ENCODE assay signal across 35 cellular contexts in the genomic region with DNA sequence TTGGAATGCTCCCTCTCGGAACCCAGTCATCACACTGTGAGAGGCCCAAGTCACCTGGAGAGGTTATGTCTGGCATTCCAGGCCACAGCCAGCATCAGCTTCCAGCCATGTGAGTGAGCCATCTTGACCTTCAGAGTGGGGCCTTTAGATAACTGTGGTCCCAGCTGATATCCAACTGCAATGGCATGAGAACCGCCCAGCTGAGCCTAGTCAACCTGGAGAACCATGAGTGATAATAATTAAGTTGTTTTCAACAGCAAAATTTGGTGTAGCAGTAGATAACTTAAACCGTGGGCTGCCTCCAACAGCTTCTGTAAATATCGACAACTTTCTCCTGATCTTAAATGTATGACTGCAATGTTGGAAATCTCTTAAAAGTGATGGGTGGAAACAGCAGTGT. TPM values are rescaled to one million over a fixed set of nuclear protein-coding genes. Genes with fewer than 3 reads are reported as not detected.
"Had no signal": no experiment of that assay in that cellular context is flagged by ENCODE, and none has a peak within 500 bp of the region (broad histone marks: within the 10 kb centered on the region; RNA-seq: fewer than 3 reads in every experiment).

No MANE protein-coding gene starts in this region.

- ATAC-seq: activated CD8-positive, alpha-beta T cell treated with anti-CD3 and anti-CD28 coated beads for 36 hours; activated naive CD4-positive, alpha-beta T cell treated with anti-CD3 and anti-CD28 coated beads, Interleukin-2, amount 50 U/mL, for 72 hours; activated T-cell treated with anti-CD3 and anti-CD28 coated beads, Interleukin-2, amount 50 U/mL, for 4 hours; activated T-cell treated with anti-CD3 and anti-CD28 coated beads, Interleukin-2, amount 50 U/mL, for 72 hours had no signal

- H3K27ac ChIP-seq: adrenal gland, cardiac muscle cell, VCaP had no signal

- FAIRE-seq: astrocyte, bronchial epithelial cell, TTC549 had no signal

- H3K4me1 ChIP-seq: adrenal gland had no signal

- DNase-seq: activated B cell treated with CpG ODN at 0.5 μM for 24 hours; activated CD4-positive, alpha-beta memory T cell treated with anti-CD3 and anti-CD28 coated beads for 36 hours; activated CD4-positive, alpha-beta T cell treated with anti-CD3 and anti-CD28 coated beads for 4 hours; activated CD4-positive, alpha-beta T cell treated with anti-CD3 and anti-CD28 coated beads, Interleukin-2, amount 10 ng/mL, durations not matched to agents 24 days and 14 days; activated CD4-positive, alpha-beta T cell treated with anti-CD3 and anti-CD28 coated beads, Interleukin-2, amount 50 U/mL, for 1 hour; activated CD4-positive, alpha-beta T cell treated with anti-CD3 and anti-CD28 coated beads, Interleukin-2, amount 50 U/mL, for 4 hours; activated CD4-positive, CD25-positive, alpha-beta regulatory T cell treated with anti-CD3 and anti-CD28 coated beads, Interleukin-2, amount 50 U/mL, for 72 hours; activated CD8-positive, alpha-beta memory T cell treated with anti-CD3 and anti-CD28 coated beads, Interleukin-2, amount 50 U/mL, for 4 hours; activated CD8-positive, alpha-beta T cell treated with anti-CD3 and anti-CD28 coated beads for 36 hours; activated gamma-delta T cell treated with Interleukin-2 at 50 U/mL for 16 hours; activated naive CD4-positive, alpha-beta T cell; activated naive CD4-positive, alpha-beta T cell treated with anti-CD3 and anti-CD28 coated beads for 36 hours; activated naive CD4-positive, alpha-beta T cell treated with anti-CD3 and anti-CD28 coated beads, Interleukin-2, amount 50 U/mL, for 16 hours; activated naive CD8-positive, alpha-beta T cell treated with anti-CD3 and anti-CD28 coated beads for 36 hours; activated T-cell treated with anti-CD3 and anti-CD28 coated beads for 4 hours; activated T-cell treated with anti-CD3 and anti-CD28 coated beads, Interleukin-2, amount 50 U/mL, for 1 hour; activated T-cell treated with anti-CD3 and anti-CD28 coated beads, Interleukin-2, amount 50 U/mL, for 4 hours; activated T-cell treated with anti-CD3 and anti-CD28 coated beads, Interleukin-2, amount 50 U/mL, for 72 hours; adrenal gland; amniotic stem cell; aorta; caudate nucleus; cerebellar nuclear complex; T-helper 1 cell; T-helper 9 cell had no signal

- H3K4me3 ChIP-seq: adrenal gland, cardiac muscle cell had no signal

- H3K36me3 ChIP-seq: adrenal gland, cardiac muscle cell had no signal

- H3K27me3 ChIP-seq: adrenal gland, cardiac muscle cell had no signal

- H3K9me3 ChIP-seq: adrenal gland had no signal

RNA-seq across cellular contexts. Expression of a gene that starts 30.7 kb away (rescaled TPM):
- total RNA-seq: activated B cell treated with CpG ODN at 0.5 μM for 24 hours; activated CD4-positive, alpha-beta memory T cell treated with anti-CD3 and anti-CD28 coated beads for 36 hours; activated CD4-positive, alpha-beta T cell treated with anti-CD3 and anti-CD28 coated beads, Interleukin-2, amount 10 ng/mL, durations not matched to agents 24 days and 14 days; activated CD8-positive, alpha-beta memory T cell treated with anti-CD3 and anti-CD28 coated beads for 36 hours; activated CD8-positive, alpha-beta T cell treated with anti-CD3 and anti-CD28 coated beads for 36 hours; activated naive CD4-positive, alpha-beta T cell treated with anti-CD3 and anti-CD28 coated beads for 36 hours; activated naive CD4-positive, alpha-beta T cell treated with anti-CD3 and anti-CD28 coated beads, Interleukin-2, amount 50 U/mL, for 72 hours; activated naive CD8-positive, alpha-beta T cell treated with anti-CD3 and anti-CD28 coated beads for 36 hours; activated T-cell treated with anti-CD3 and anti-CD28 coated beads, Interleukin-2, amount 50 U/mL, for 4 hours; activated T-cell treated with anti-CD3 and anti-CD28 coated beads, Interleukin-2, amount 50 U/mL, for 72 hours; activated T-helper 1 cell treated with anti-CD3 and anti-CD28 coated beads, Interleukin-12 subunit alpha, Interleukin-12 subunit beta, Interleukin-2, Interleukin-4 antibody, amounts not matched to agents 30 ng/mL and 10 ng/mL and 1 ng/mL, durations not matched to agents 14 hours and 24 hours and 36 hours; activated T-helper 17 cell treated with anti-CD3 and anti-CD28 coated beads, Interleukin-2, amount 50 U/mL, for 72 hours; adrenal gland; aorta; astrocyte; bronchial epithelial cell; cardiac muscle cell; chondrocyte had no signal
- polyA plus RNA-seq: adrenal gland, aorta, cardiac muscle cell had no signal
